ENCODE assay signal across 1 cellular context in genomic region chr20:34300809-34301586, GRCh38.
TF ChIP-seq lines count a peak whose summit lies in the region.

No MANE protein-coding gene starts in this region.

TF ChIP-seq in HCT116, 20 proteins besides CTCF, POLR2A, EP300 and RAD21 (continued from another document):
- no peak for TF ChIP-seq TCF7L2 (IDR thresholded peaks at IDR 0.05; ENCODE audit: borderline replicate concordance, extremely low read depth, insufficient read depth, insufficient read length)
